8 cellular contexts compared by ENCODE assay signal in genomic region chr7:42876182-42877068, GRCh38. TPM values are rescaled to one million over a fixed set of nuclear protein-coding genes. Genes with fewer than 3 reads are reported as not detected.
DNase-seq lines count a peak whose midpoint lies in the region; ATAC-seq and TF ChIP-seq lines count a peak whose summit lies in the region.

No MANE protein-coding gene starts in this region.

- 56% methylated on average over 5 of the region's 5 CpGs for WGBS in smooth muscle cell (ENCODE audit: low lambda C conversion rate)

- H3K27ac Mint-ChIP-seq in activated naive CD8-positive, alpha-beta T cell treated with anti-CD3 and anti-CD28 coated beads for 36 hours, result no peak overlapping the region

- H3K9me3 ChIP-seq in right atrium auricular region (no peaks in the 10 kb centered on the region), smooth muscle cell (replicated peaks; ENCODE audit: low read depth) (no peaks in the 10 kb centered on the region)

- H3K36me3 Mint-ChIP-seq in activated naive CD8-positive, alpha-beta T cell treated with anti-CD3 and anti-CD28 coated beads for 36 hours, result no peaks in the 10 kb centered on the region

- peaks cover 4% of the 10 kb centered on the region for H3K27me3 Mint-ChIP-seq in activated naive CD8-positive, alpha-beta T cell treated with anti-CD3 and anti-CD28 coated beads for 36 hours

- peak; percentile 91 for TF ChIP-seq CTCF in RWPE1 (conservative IDR thresholded peaks at IDR 0.05; ENCODE audit: low read depth)
- TF ChIP-seq CTCF in right atrium auricular region (IDR thresholded peaks at IDR 0.05), result peak; percentile 63 to 81
- TF ChIP-seq CTCF in smooth muscle cell (IDR thresholded peaks at IDR 0.05; ENCODE audit: borderline replicate concordance, insufficient read depth, poor library complexity, severe bottlenecking), result peak; percentile 71

- H3K27me3 ChIP-seq in right atrium auricular region (no peaks in the 10 kb centered on the region), smooth muscle cell (ENCODE audit: low read depth) (no peaks in the 10 kb centered on the region)

- DNase-seq in DMS 273 treated with DMSO at 0.1 percent for 48 hours (lab: John Stamatoyannopoulos, UW) (peak; percentile 2), RWPE1 (ENCODE audit: low spot score) (peak; percentile 57), right atrium auricular region (ENCODE audit: low spot score) (no peak), smooth muscle cell (lab: John Stamatoyannopoulos, UW; ENCODE audit: unreplicated experiment) (no peak), GDM1 (lab: John Stamatoyannopoulos, UW) (no peak)
- DNase-seq in activated naive CD8-positive, alpha-beta T cell treated with anti-CD3 and anti-CD28 coated beads for 36 hours, result peak; percentile 57

- POLR2A ChIA-PET in RWPE1 (lab: Yijun Ruan, JAX; ENCODE audit: low non-redundant PET), result interaction anchor here (0.6 kb wide), 1 partner anchor 46 kb away, joined by 3 read pairs; no protein-coding TSS in a partner anchor

- H3K4me3 ChIP-seq in right atrium auricular region (no peak overlapping the region), smooth muscle cell (no peak overlapping the region)

- H3K27ac ChIP-seq in RWPE1 (no peak overlapping the region), right atrium auricular region (no peak overlapping the region), smooth muscle cell (ENCODE audit: low read depth) (no peak overlapping the region)

- no peak overlapping the region for H3K9ac ChIP-seq in smooth muscle cell (ENCODE audit: low read depth)

- CTCF ChIA-PET in RWPE1 (lab: Yijun Ruan, JAX), result interaction anchor here (0.5 to 2.3 kb wide), 15 partner anchors 8 to 1656 kb away, joined by 3 to 13 read pairs (median 4); no protein-coding TSS in a partner anchor

- no peaks in the 10 kb centered on the region for H3K4me1 ChIP-seq in right atrium auricular region
- H3K4me1 ChIP-seq in smooth muscle cell (ENCODE audit: low read depth), result no peaks in the 10 kb centered on the region

- no peaks in the 10 kb centered on the region for H3K9me3 Mint-ChIP-seq in activated naive CD8-positive, alpha-beta T cell treated with anti-CD3 and anti-CD28 coated beads for 36 hours

- H4K20me1 ChIP-seq in smooth muscle cell (ENCODE audit: low read depth), result no peaks in the 10 kb centered on the region

- H3K4me1 Mint-ChIP-seq in activated naive CD8-positive, alpha-beta T cell treated with anti-CD3 and anti-CD28 coated beads for 36 hours, result no peaks in the 10 kb centered on the region

- no peaks in the 10 kb centered on the region for H3F3A ChIP-seq in smooth muscle cell (ENCODE audit: low read depth)

- no peak overlapping the region for H3K4me2 ChIP-seq in smooth muscle cell

- H2AFZ ChIP-seq in smooth muscle cell (ENCODE audit: low read depth), result no peak overlapping the region

- ATAC-seq in GM19351 (IDR thresholded peaks at IDR 0.05; ENCODE audit: unreplicated experiment) (peak; percentile 92), HG03442 (IDR thresholded peaks at IDR 0.05; ENCODE audit: unreplicated experiment) (peak; percentile 86)

- no peaks in the 10 kb centered on the region for H3K36me3 ChIP-seq in right atrium auricular region
- H3K36me3 ChIP-seq in smooth muscle cell (ENCODE audit: low read depth), result no peaks in the 10 kb centered on the region

- no peak overlapping the region for H3K4me3 Mint-ChIP-seq in activated naive CD8-positive, alpha-beta T cell treated with anti-CD3 and anti-CD28 coated beads for 36 hours

- H3K79me2 ChIP-seq in smooth muscle cell (ENCODE audit: low read depth), result no peaks in the 10 kb centered on the region

RNA-seq across cellular contexts. Expression of gene C7orf25, which starts 35.4 kb away (rescaled TPM):
- total RNA-seq in activated naive CD8-positive, alpha-beta T cell treated with anti-CD3 and anti-CD28 coated beads for 36 hours, result 1 to 10 TPM; 3.8 to 4.3 TPM
- total RNA-seq in right atrium auricular region (10 to 100 TPM in 1 of 2 donors, 1 to 10 TPM in 1; 4.4 to 10.6 TPM), smooth muscle cell (5.0 and 7.4 TPM in 2 replicates)
- 1.9 and 2.2 TPM in 2 replicates for polyA plus RNA-seq in smooth muscle cell

RNA-seq across cellular contexts. Expression of gene PSMA2, which starts 55.5 kb away (rescaled TPM):
- total RNA-seq in activated naive CD8-positive, alpha-beta T cell treated with anti-CD3 and anti-CD28 coated beads for 36 hours, result 100 to 1,000 TPM; 207 to 235 TPM
- total RNA-seq in right atrium auricular region (10 to 100 TPM; 50.7 to 61.8 TPM), smooth muscle cell (178 and 180 TPM in 2 replicates)
- 246 and 271 TPM in 2 replicates for polyA plus RNA-seq in smooth muscle cell

RNA-seq across cellular contexts. Expression of gene MRPL32, which starts 55.8 kb away (rescaled TPM):
- 10 to 100 TPM; 90.7 to 96.8 TPM for total RNA-seq in activated naive CD8-positive, alpha-beta T cell treated with anti-CD3 and anti-CD28 coated beads for 36 hours
- total RNA-seq in right atrium auricular region (10 to 100 TPM; 36.1 to 53.1 TPM), smooth muscle cell (76.7 and 82.1 TPM in 2 replicates)
- polyA plus RNA-seq in smooth muscle cell, result 59.7 and 69.8 TPM in 2 replicates

Comparison
In these comparisons a context has a peak if more than half of its experiments do, and no peak if none do; other contexts are left out.
1. DNase-seq: peak in DMS 273 treated with DMSO at 0.1 percent for 48 hours (single experiment), RWPE1 (single experiment) and activated naive CD8-positive, alpha-beta T cell treated with anti-CD3 and anti-CD28 coated beads for 36 hours (single experiment); none in right atrium auricular region (single experiment), smooth muscle cell (single experiment) and GDM1 (single experiment).
2. Peak in every context shown above with its lines, with median percentiles within 50 percentile points of each other: CTCF ChIP-seq.